In the genomic region with DNA sequence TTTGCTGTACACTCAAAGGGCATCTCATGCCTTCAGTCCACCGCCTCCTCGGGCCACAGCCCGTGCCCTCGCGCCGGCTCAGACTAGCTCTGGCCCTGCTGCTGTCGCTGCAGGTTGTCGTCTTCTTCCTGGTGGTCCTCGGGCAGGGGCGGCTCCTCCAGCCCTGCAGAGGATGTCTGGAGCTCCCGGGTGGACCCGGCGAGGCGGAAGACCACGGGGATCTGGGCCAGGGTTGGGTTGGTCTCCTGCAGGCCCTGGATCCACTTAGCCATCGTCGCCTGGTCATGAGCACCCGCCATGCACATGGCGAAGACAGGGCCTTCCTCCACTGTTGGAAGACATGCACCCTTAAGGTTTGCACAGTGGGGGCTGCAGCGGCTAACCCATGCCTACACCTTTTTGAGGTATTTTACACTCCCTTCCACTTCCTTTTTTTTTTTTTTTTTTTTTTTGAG, we compare ENCODE assay signal across 8 cellular contexts. TPM values are rescaled to one million over a fixed set of nuclear protein-coding genes. Genes with fewer than 3 reads are reported as not detected.
DNase-seq lines count a peak whose midpoint lies in the region; ATAC-seq and TF ChIP-seq lines count a peak whose summit lies in the region.

No MANE protein-coding gene starts in this region.

- no peak for DNase-seq in AG04450 (ENCODE audit: low read depth, low spot score)
- DNase-seq in left colon: peak in 1 of 2 donors; percentile 28
- no peak for DNase-seq in thyroid gland
- no peak for DNase-seq in middle frontal gyrus (ENCODE audit: extremely low spot score, low spot score)
- DNase-seq in NCI-H2081 treated with DMSO at 0.1 percent for 48 hours (lab: John Stamatoyannopoulos, UW): no peak

- peaks cover 0 to 9% of the 10 kb centered on the region in 2 donors for H3K4me1 ChIP-seq in thyroid gland

- ATAC-seq in GM19438 (IDR thresholded peaks at IDR 0.05; ENCODE audit: low read depth, unreplicated experiment) (peak; percentile 31), HG03442 (IDR thresholded peaks at IDR 0.05; ENCODE audit: unreplicated experiment) (peak; percentile 25), left colon (peak; percentile 39)

- TF ChIP-seq CTCF in AG04450 (IDR thresholded peaks at IDR 0.05; ENCODE audit: low read depth, low read length): no peak
- TF ChIP-seq CTCF in thyroid gland (IDR thresholded peaks at IDR 0.05): no peak

- POLR2A ChIA-PET in AG04450 (lab: Yijun Ruan, JAX): interaction anchor here (0.5 kb wide), 1 partner anchor 18 kb away, joined by 4 read pairs; no protein-coding TSS in a partner anchor

- H3K27ac ChIP-seq in AG04450 (ENCODE audit: low read depth, low read length) (no peak overlapping the region), angular gyrus (ENCODE audit: low read depth, low read length) (peak overlapping the region; percentile 88), thyroid gland (peak overlapping the region; percentile 21 to 98 (median 30))

- intact Hi-C loops in left colon (cut with DNase I, micrococcal nuclease): no loop called here
- intact Hi-C loops in thyroid gland (cut with DNase I): no loop called here

- H3K27me3 ChIP-seq in AG04450 (ENCODE audit: control insufficient read depth, insufficient read depth, low read length) (no peaks in the 10 kb centered on the region), thyroid gland (no peaks in the 10 kb centered on the region)

- H3K9me3 ChIP-seq in AG04450 (ENCODE audit: control insufficient read depth, insufficient read depth, low read length): peaks cover 3% of the 10 kb centered on the region; the same call in 1 of the 2 replicates
- H3K9me3 ChIP-seq in thyroid gland: no peaks in the 10 kb centered on the region

- H3K4me3 ChIP-seq in AG04450 (ENCODE audit: low read depth, low read length) (peak overlapping the region; percentile 67), thyroid gland (replicated peaks in 1 of 3) (peak overlapping the region in 2 of 3 donors; percentile 40 to 98)

- 68 to 80% methylated on average over 5 to 7 of the region's 20 CpGs for WGBS in thyroid gland, 2 donors

- CTCF ChIA-PET in AG04450 (lab: Charles Lee): interaction anchor here (0.5 to 0.6 kb wide), 2 partner anchors 212 to 648 kb away, joined by 4 to 6 read pairs; no protein-coding TSS in a partner anchor

- no peaks in the 10 kb centered on the region for H3K36me3 ChIP-seq in thyroid gland

- no peak for TF ChIP-seq POLR2A in thyroid gland (IDR thresholded peaks at IDR 0.05)

RNA-seq across cellular contexts. Expression of gene ZNF653, which starts 0.5 kb away (rescaled TPM):
- polyA plus RNA-seq in AG04450 (2011; rRNA removed): 1.7 and 2.1 TPM in 2 replicates
- polyA minus RNA-seq in AG04450 (2011; rRNA and poly(A)+ RNA removed): 3.4 and 3.5 TPM in 2 replicates
- 10 to 100 TPM in 1 of 2 donors, 1 to 10 TPM in 1; 7.5 to 10.4 TPM for total RNA-seq in left colon
- total RNA-seq in thyroid gland: 10 to 100 TPM; 13.6 to 41.7 (median 14.2) TPM

RNA-seq across cellular contexts. Expression of gene ECSIT, which starts 22.8 kb away (rescaled TPM):
- 28.2 and 29.3 TPM in 2 replicates for polyA plus RNA-seq in AG04450 (2011; rRNA removed)
- 55.4 and 56.3 TPM in 2 replicates for polyA minus RNA-seq in AG04450 (2011; rRNA and poly(A)+ RNA removed)
- 10 to 100 TPM; 52.8 to 64.5 TPM for total RNA-seq in left colon
- total RNA-seq in thyroid gland: 10 to 100 TPM; 36.5 to 77.5 (median 68.9) TPM

RNA-seq across cellular contexts. Expression of gene ELAVL3, which starts 25.3 kb away (rescaled TPM):
- polyA plus RNA-seq in AG04450 (2011; rRNA removed): not detected in 2 replicates
- polyA minus RNA-seq in AG04450 (2011; rRNA and poly(A)+ RNA removed): 0.09 TPM in 1 of 2 replicates, not detected in the other
- under 1 TPM; 0.15 to 0.61 TPM for total RNA-seq in left colon
- total RNA-seq in thyroid gland: not detected

RNA-seq across cellular contexts. Expression of gene CNN1, which starts 32.5 kb away (rescaled TPM):
- polyA plus RNA-seq in AG04450 (2011; rRNA removed): 99.6 and 108 TPM in 2 replicates
- polyA minus RNA-seq in AG04450 (2011; rRNA and poly(A)+ RNA removed): 50.6 and 61.5 TPM in 2 replicates
- 100 to 1,000 TPM in 1 of 2 donors, 1 to 10 TPM in 1; 6.9 to 254 TPM for total RNA-seq in left colon
- 10 to 100 TPM in 2 of 4 donors, 1 to 10 TPM in 2; 6.3 to 21.6 (median 8.7) TPM for total RNA-seq in thyroid gland

RNA-seq across cellular contexts. Expression of gene ELOF1, which starts 52.9 kb away (rescaled TPM):
- polyA plus RNA-seq in AG04450 (2011; rRNA removed): 51.7 and 60.4 TPM in 2 replicates
- polyA minus RNA-seq in AG04450 (2011; rRNA and poly(A)+ RNA removed): 34.0 and 51.4 TPM in 2 replicates
- total RNA-seq in left colon: 10 to 100 TPM; 34.6 to 39.0 TPM
- 10 to 100 TPM; 18.7 to 57.0 (median 30.9) TPM for total RNA-seq in thyroid gland
